37 cellular contexts compared by ENCODE assay signal in the genomic region with DNA sequence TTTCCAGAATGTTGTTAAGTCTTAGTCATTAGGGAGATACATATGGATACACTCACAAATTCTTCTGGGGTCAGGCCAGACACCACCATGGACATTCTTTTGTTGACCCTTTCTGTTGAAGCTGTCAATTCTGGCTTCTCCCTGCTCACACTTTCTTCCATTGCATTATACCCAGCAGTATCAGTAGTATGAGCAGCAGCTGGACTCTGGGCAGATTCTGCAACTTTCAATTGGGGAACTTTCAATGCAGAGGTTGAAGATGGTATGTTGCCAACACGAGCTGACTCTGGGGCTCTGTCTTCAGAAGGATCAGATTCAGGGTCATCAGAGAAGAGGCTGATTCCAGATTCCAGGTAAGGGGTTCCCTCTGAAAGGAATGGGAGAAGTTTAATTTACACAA. TPM values are rescaled to one million over a fixed set of nuclear protein-coding genes. Genes with fewer than 3 reads are reported as not detected.
"Had no signal": no experiment of that assay in that cellular context is flagged by ENCODE, and none has a peak within 500 bp of the region (broad histone marks: within the 10 kb centered on the region; RNA-seq: fewer than 3 reads in every experiment).

No MANE protein-coding gene starts in this region.

- H3K27ac Mint-ChIP-seq: activated CD8-positive, alpha-beta T cell treated with anti-CD3 and anti-CD28 coated beads for 36 hours; activated naive CD4-positive, alpha-beta T cell treated with anti-CD3 and anti-CD28 coated beads for 36 hours; activated naive CD4-positive, alpha-beta T cell treated with anti-CD3 and anti-CD28 coated beads, Interleukin-2, amount 50 U/mL, for 24 hours; activated naive CD8-positive, alpha-beta T cell treated with anti-CD3 and anti-CD28 coated beads for 36 hours; activated naive CD8-positive, alpha-beta T cell treated with anti-CD3 and anti-CD28 coated beads, Interleukin-2, amount 50 U/mL, for 24 hours; activated T-helper 1 cell treated with anti-CD3 and anti-CD28 coated beads, Interleukin-12 subunit alpha, Interleukin-12 subunit beta, Interleukin-2, Interleukin-4 antibody, amounts not matched to agents 30 ng/mL and 10 ng/mL and 1 ng/mL, durations not matched to agents 14 hours and 24 hours and 36 hours; activated T-helper 2 cell treated with anti-CD3 and anti-CD28 coated beads, Interferon-gamma antibody, Interleukin-2, Interleukin-4, amounts not matched to agents 10 μg/mL and 5 μg/mL and 100 μg/mL, durations not matched to agents 14 hours and 24 hours and 36 hours; brain; dendritic cell treated with granulocyte-macrophage colony-stimulating factor and Interleukin-4, amounts not matched to agents 40 ng/mL and 50 ng/mL, for 4 days; endodermal cell; WTC11 had no signal

- H3K4me1 Mint-ChIP-seq: activated naive CD4-positive, alpha-beta T cell treated with anti-CD3 and anti-CD28 coated beads, Interleukin-2, amount 50 U/mL, for 24 hours; activated naive CD8-positive, alpha-beta T cell treated with anti-CD3 and anti-CD28 coated beads for 36 hours; activated naive CD8-positive, alpha-beta T cell treated with anti-CD3 and anti-CD28 coated beads, Interleukin-2, amount 50 U/mL, for 24 hours had no signal

- DNase-seq: activated CD4-positive, alpha-beta T cell treated with anti-CD3 and anti-CD28 coated beads for 1 hour; activated CD4-positive, alpha-beta T cell treated with anti-CD3 and anti-CD28 coated beads for 48 hours; activated CD4-positive, alpha-beta T cell treated with anti-CD3 and anti-CD28 coated beads, Interleukin-2, amount 50 U/mL, for 1 hour; activated CD4-positive, alpha-beta T cell treated with anti-CD3 and anti-CD28 coated beads, Interleukin-2, amount 50 U/mL, for 48 hours; activated CD8-positive, alpha-beta memory T cell treated with anti-CD3 and anti-CD28 coated beads for 24 hours; activated CD8-positive, alpha-beta T cell treated with anti-CD3 and anti-CD28 coated beads for 36 hours; activated effector memory CD4-positive, alpha-beta T cell treated with anti-CD3 and anti-CD28 coated beads, Interleukin-2, amount 50 U/mL, for 16 hours; activated naive CD4-positive, alpha-beta T cell treated with anti-CD3 and anti-CD28 coated beads for 36 hours; activated naive CD8-positive, alpha-beta T cell treated with anti-CD3 and anti-CD28 coated beads for 36 hours; activated naive CD8-positive, alpha-beta T cell treated with anti-CD3 and anti-CD28 coated beads, Interleukin-2, amount 50 U/mL, for 24 hours; activated T-cell treated with anti-CD3 and anti-CD28 coated beads, Interleukin-2, amount 50 U/mL, for 1 hour; activated T-cell treated with anti-CD3 and anti-CD28 coated beads, Interleukin-2, amount 50 U/mL, for 48 hours; adrenal gland; amygdala; aorta; central memory CD4-positive, alpha-beta T cell; cerebellar nuclear complex; dorsolateral prefrontal cortex; effector memory CD4-positive, alpha-beta T cell; endodermal cell; foreskin keratinocyte; gastrocnemius medialis; glutamatergic neuron; heart left ventricle; T-helper 2 cell had no signal

- H3K9me3 ChIP-seq: adrenal gland, breast epithelium, gastrocnemius medialis, heart left ventricle had no signal

- H3K4me1 ChIP-seq: breast epithelium, foreskin keratinocyte, gastrocnemius medialis had no signal

- H3K36me3 Mint-ChIP-seq: activated naive CD4-positive, alpha-beta T cell treated with anti-CD3 and anti-CD28 coated beads, Interleukin-2, amount 50 U/mL, for 24 hours had no signal

- H3K36me3 ChIP-seq: adrenal gland, breast epithelium had no signal

- H3K4me3 ChIP-seq: adrenal gland, breast epithelium, cardiac muscle cell, coronary artery, dorsolateral prefrontal cortex, gastrocnemius medialis, heart left ventricle had no signal

- H3K9me3 Mint-ChIP-seq: activated CD8-positive, alpha-beta T cell treated with anti-CD3 and anti-CD28 coated beads for 36 hours; activated naive CD4-positive, alpha-beta T cell treated with anti-CD3 and anti-CD28 coated beads for 36 hours; activated naive CD4-positive, alpha-beta T cell treated with anti-CD3 and anti-CD28 coated beads, Interleukin-2, amount 50 U/mL, for 24 hours; activated naive CD8-positive, alpha-beta T cell treated with anti-CD3 and anti-CD28 coated beads for 36 hours; activated naive CD8-positive, alpha-beta T cell treated with anti-CD3 and anti-CD28 coated beads, Interleukin-2, amount 50 U/mL, for 24 hours; activated T-helper 1 cell treated with anti-CD3 and anti-CD28 coated beads, Interleukin-12 subunit alpha, Interleukin-12 subunit beta, Interleukin-2, Interleukin-4 antibody, amounts not matched to agents 30 ng/mL and 10 ng/mL and 1 ng/mL, durations not matched to agents 14 hours and 24 hours and 36 hours; activated T-helper 2 cell treated with anti-CD3 and anti-CD28 coated beads, Interferon-gamma antibody, Interleukin-2, Interleukin-4, amounts not matched to agents 10 μg/mL and 5 μg/mL and 100 μg/mL, durations not matched to agents 14 hours and 24 hours and 36 hours; brain; dendritic cell treated with granulocyte-macrophage colony-stimulating factor and Interleukin-4, amounts not matched to agents 40 ng/mL and 50 ng/mL, for 4 days; endodermal cell; WTC11 had no signal

- H3K27me3 Mint-ChIP-seq: activated CD8-positive, alpha-beta T cell treated with anti-CD3 and anti-CD28 coated beads for 36 hours; activated naive CD4-positive, alpha-beta T cell treated with anti-CD3 and anti-CD28 coated beads, Interleukin-2, amount 50 U/mL, for 24 hours; activated naive CD8-positive, alpha-beta T cell treated with anti-CD3 and anti-CD28 coated beads for 36 hours; activated naive CD8-positive, alpha-beta T cell treated with anti-CD3 and anti-CD28 coated beads, Interleukin-2, amount 50 U/mL, for 24 hours; brain; dendritic cell treated with granulocyte-macrophage colony-stimulating factor and Interleukin-4, amounts not matched to agents 40 ng/mL and 50 ng/mL, for 4 days had no signal

- H3K27me3 ChIP-seq: adrenal gland, breast epithelium, cardiac muscle cell, dorsolateral prefrontal cortex, foreskin keratinocyte, gastrocnemius medialis, heart left ventricle had no signal

- ATAC-seq: activated CD8-positive, alpha-beta T cell treated with anti-CD3 and anti-CD28 coated beads for 36 hours; activated naive CD8-positive, alpha-beta T cell treated with anti-CD3 and anti-CD28 coated beads, Interleukin-2, amount 50 U/mL, for 24 hours; esophagus mucosa; foreskin keratinocyte; gastrocnemius medialis; heart left ventricle; WTC11 had no signal

- H3K27ac ChIP-seq: adrenal gland, breast epithelium, cardiac muscle cell, coronary artery, dorsolateral prefrontal cortex, foreskin keratinocyte, gastrocnemius medialis, heart left ventricle, VCaP had no signal

- H3K4me3 Mint-ChIP-seq: activated CD8-positive, alpha-beta T cell treated with anti-CD3 and anti-CD28 coated beads for 36 hours; activated naive CD4-positive, alpha-beta T cell treated with anti-CD3 and anti-CD28 coated beads for 36 hours; activated naive CD4-positive, alpha-beta T cell treated with anti-CD3 and anti-CD28 coated beads, Interleukin-2, amount 50 U/mL, for 24 hours; activated naive CD8-positive, alpha-beta T cell treated with anti-CD3 and anti-CD28 coated beads for 36 hours; activated naive CD8-positive, alpha-beta T cell treated with anti-CD3 and anti-CD28 coated beads, Interleukin-2, amount 50 U/mL, for 24 hours; activated T-helper 1 cell treated with anti-CD3 and anti-CD28 coated beads, Interleukin-12 subunit alpha, Interleukin-12 subunit beta, Interleukin-2, Interleukin-4 antibody, amounts not matched to agents 30 ng/mL and 10 ng/mL and 1 ng/mL, durations not matched to agents 14 hours and 24 hours and 36 hours; brain; dendritic cell treated with granulocyte-macrophage colony-stimulating factor and Interleukin-4, amounts not matched to agents 40 ng/mL and 50 ng/mL, for 4 days; endodermal cell; WTC11 had no signal

RNA-seq across cellular contexts. Expression of a gene that starts 45.8 kb away (rescaled TPM):
- total RNA-seq: activated CD8-positive, alpha-beta T cell treated with anti-CD3 and anti-CD28 coated beads for 36 hours; activated naive CD4-positive, alpha-beta T cell treated with anti-CD3 and anti-CD28 coated beads for 36 hours; activated naive CD8-positive, alpha-beta T cell treated with anti-CD3 and anti-CD28 coated beads for 36 hours; activated T-helper 1 cell treated with anti-CD3 and anti-CD28 coated beads, Interleukin-12 subunit alpha, Interleukin-12 subunit beta, Interleukin-2, Interleukin-4 antibody, amounts not matched to agents 30 ng/mL and 10 ng/mL and 1 ng/mL, durations not matched to agents 14 hours and 24 hours and 36 hours; T-helper 1 cell treated with Interleukin-12 subunit alpha and Interleukin-12 subunit beta and Interleukin-4 antibody, amounts not matched to agents 30 ng/mL and 1 ng/mL, for 36 hours had no signal
